8 cellular contexts compared by ENCODE assay signal in genomic region chr2:61538179-61538919, GRCh38. TPM values are rescaled to one million over a fixed set of nuclear protein-coding genes. Genes with fewer than 3 reads are reported as not detected.
DNase-seq lines count a peak whose midpoint lies in the region; ATAC-seq, FAIRE-seq and TF ChIP-seq lines count a peak whose summit lies in the region.

TSS of gene XPO1 (minus strand) at chr2:61538356. CDS start at chr2:61533897, 4,459 bp downstream.

- peak; percentile 94 for FAIRE-seq in GM12892 (lab: Jason Lieb, UNC)

- H3K4me1 ChIP-seq in adrenal gland (replicated peaks in 1 of 2) (peaks cover 19 to 33% of the 10 kb centered on the region in 2 donors), heart left ventricle (peaks cover 4 to 35% (median 27%) of the 10 kb centered on the region in 12 donors), upper lobe of left lung (peaks cover 18 to 32% (median 23%) of the 10 kb centered on the region in 4 donors)

- peak in 1 of 4 donors; percentile 32 for TF ChIP-seq EP300 in upper lobe of left lung (IDR thresholded peaks at IDR 0.05)

- 0 to 1% (median 1%) methylated on average over 22 to 65 of the region's 65 CpGs for WGBS in adrenal gland, 4 donors
- 0 to 1% (median 1%) methylated on average over 47 to 65 of the region's 65 CpGs for WGBS in heart left ventricle, 4 donors
- WGBS in upper lobe of left lung, 2 donors, result 1% methylated on average over 33 to 65 of the region's 65 CpGs

- no peaks in the 10 kb centered on the region for H3K27me3 ChIP-seq in adrenal gland
- no peaks in the 10 kb centered on the region for H3K27me3 ChIP-seq in heart left ventricle
- H3K27me3 ChIP-seq in upper lobe of left lung, result no peaks in the 10 kb centered on the region

- DNase-seq in GM12892 (ENCODE audit: insufficient read length), result peak; percentile 87
- peak; percentile 99 for DNase-seq in NCI-H146 (lab: John Stamatoyannopoulos, UW)
- peak; percentile 97 to 99 (median 99) for DNase-seq in T-helper 1 cell
- DNase-seq in adrenal gland, result peak; percentile 99 to 100 (median 100)
- DNase-seq in heart left ventricle, result peak; percentile 99 to 100 (median 100)
- DNase-seq in posterior cingulate gyrus, result peak; percentile 99 to 100 (median 100)
- peak; percentile 97 to 100 for DNase-seq in upper lobe of left lung

- H3K9me3 ChIP-seq in adrenal gland (replicated peaks in 1 of 3), result no peaks in the 10 kb centered on the region
- no peaks in the 10 kb centered on the region for H3K9me3 ChIP-seq in heart left ventricle
- H3K9me3 ChIP-seq in upper lobe of left lung, result no peaks in the 10 kb centered on the region

- TF ChIP-seq CTCF in adrenal gland (IDR thresholded peaks at IDR 0.05), result no peak
- TF ChIP-seq CTCF in heart left ventricle (IDR thresholded peaks at IDR 0.05), result no peak
- peak in 2 of 6 experiments; percentile 2 to 4 for TF ChIP-seq CTCF in upper lobe of left lung (IDR thresholded peaks at IDR 0.05)

- H3K36me3 ChIP-seq in adrenal gland (replicated peaks in 1 of 2) (no peaks in the 10 kb centered on the region), heart left ventricle (no peaks in the 10 kb centered on the region), upper lobe of left lung (no peaks in the 10 kb centered on the region)

- H3K27ac ChIP-seq in adrenal gland (peak within 1 kb of the TSS; percentile 86 to 99 (median 92)), heart left ventricle (peak within 1 kb of the TSS; percentile 83 to 98 (median 93)), upper lobe of left lung (peak within 1 kb of the TSS; percentile 88 to 99 (median 94))

- TF ChIP-seq POLR2A in GM12892 (IDR thresholded peaks at IDR 0.05; ENCODE audit: low read depth, low read length) (peak; percentile 90), adrenal gland (IDR thresholded peaks at IDR 0.05) (peak; percentile 89 to 95), heart left ventricle (IDR thresholded peaks at IDR 0.05) (peak in 1 of 2 donors; percentile 68), upper lobe of left lung (IDR thresholded peaks at IDR 0.05) (peak in 3 of 4 donors; percentile 86 to 93 (median 88))

- ATAC-seq in HG02852 (IDR thresholded peaks at IDR 0.05; ENCODE audit: unreplicated experiment) (peak; percentile 81), heart left ventricle (peak; percentile 93 to 96 (median 96)), upper lobe of left lung (ENCODE audit: low FRiP score in 2 of 2) (peak; percentile 96 to 99)

- intact Hi-C loops in adrenal gland (cut with DNase I), result no loop called here
- intact Hi-C loops in heart left ventricle (cut with DNase I), result loop anchor here in 8 of 10 donors (1.0 to 10.0 kb wide), 17 partner anchors 66 to 316 kb away; partner anchors contain the start of genes FAM161A (in 2 of the 8) and USP34 (in 1 of the 8)
- intact Hi-C loops in posterior cingulate gyrus (cut with DNase I), result loop anchor here (1.0 to 10.0 kb wide), 3 partner anchors 67 to 316 kb away; partner anchors contain the start of genes FAM161A and USP34

- peak within 1 kb of the TSS; percentile 56 to 82 (median 68) for H3K4me3 ChIP-seq in adrenal gland
- H3K4me3 ChIP-seq in heart left ventricle, result peak within 1 kb of the TSS; percentile 60 to 90 (median 78)
- H3K4me3 ChIP-seq in upper lobe of left lung, result peak within 1 kb of the TSS; percentile 71 to 86 (median 83)

RNA-seq across cellular contexts. Expression of gene XPO1, which starts in this region (rescaled TPM):
- polyA plus RNA-seq in GM12892 (2012; ENCODE audit: missing spikeins), result 172 TPM
- total RNA-seq in adrenal gland (100 to 1,000 TPM in 1 of 8 donors, 10 to 100 TPM in 7; 54.9 to 123 (median 75.6) TPM), heart left ventricle (10 to 100 TPM; 39.2 to 89.5 (median 74.6) TPM), upper lobe of left lung (100 to 1,000 TPM in 2 of 6 donors, 10 to 100 TPM in 4; 52.2 to 145 (median 81.9) TPM)
- polyA plus RNA-seq in adrenal gland (100 to 1,000 TPM in 1 of 3 donors, 10 to 100 TPM in 2; 48.6 to 117 (median 89.4) TPM), heart left ventricle (100 to 1,000 TPM in 1 of 2 donors, 10 to 100 TPM in 1; 31.1 to 110 TPM)

Comparison
In these comparisons a context has a peak if more than half of its experiments do, and no peak if none do; other contexts are left out.
1. Peak in every context shown above with its lines: DNase-seq, ATAC-seq, H3K4me3 ChIP-seq and H3K27ac ChIP-seq.
2. intact Hi-C loops: an anchor here in heart left ventricle (1.0 to 10.0 kb wide) and posterior cingulate gyrus (1.0 to 10.0 kb wide); none called in adrenal gland.